ENCODE assay signal across 13 cellular contexts in genomic region chr5:154480847-154481246, GRCh38. TPM values are rescaled to one million over a fixed set of nuclear protein-coding genes. Genes with fewer than 3 reads are reported as not detected.
A peak's percentile ranks its signal among the peaks of the same experiment; 100 is the strongest.
DNase-seq lines count a peak whose midpoint lies in the region; ATAC-seq and TF ChIP-seq lines count a peak whose summit lies in the region.
"Had no signal": no experiment of that assay in that cellular context is flagged by ENCODE, and none has a peak within 500 bp of the region (broad histone marks: within the 10 kb centered on the region; RNA-seq: fewer than 3 reads in every experiment).

No MANE protein-coding gene starts in this region.

- H3K4me3 ChIP-seq in muscle layer of colon (ENCODE audit: low read depth in 1 of 2, low read length in 2 of 2) (no peak overlapping the region), psoas muscle (no peak overlapping the region)

- no peak for DNase-seq in activated naive CD8-positive, alpha-beta T cell treated with anti-CD3 and anti-CD28 coated beads, Interleukin-2, amount 50 U/mL, for 24 hours
- no peak for DNase-seq in activated naive CD8-positive, alpha-beta T cell treated with anti-CD3 and anti-CD28 coated beads for 36 hours
- DNase-seq in central memory CD8-positive, alpha-beta T cell (ENCODE audit: low spot score in 2 of 2), result no peak
- DNase-seq in NCI-H82 (lab: John Stamatoyannopoulos, UW) (no peak), psoas muscle (no peak)
- DNase-seq: CD4-positive, CD25-positive, alpha-beta regulatory T cell; NCI-H187 treated with DMSO at 0.1 percent for 48 hours; NCI-H345; NCI-H526; SHP77 had no signal

- no peak overlapping the region for H3K27ac Mint-ChIP-seq in activated naive CD8-positive, alpha-beta T cell treated with anti-CD3 and anti-CD28 coated beads, Interleukin-2, amount 50 U/mL, for 24 hours
- H3K27ac Mint-ChIP-seq in activated naive CD8-positive, alpha-beta T cell treated with anti-CD3 and anti-CD28 coated beads for 36 hours, result no peak overlapping the region
- no peak overlapping the region for H3K27ac Mint-ChIP-seq in central memory CD8-positive, alpha-beta T cell (ENCODE audit: low read depth)
- H3K27ac Mint-ChIP-seq: CD4-positive, CD25-positive, alpha-beta regulatory T cell; H9 had no signal

- H3K27me3 Mint-ChIP-seq in activated naive CD8-positive, alpha-beta T cell treated with anti-CD3 and anti-CD28 coated beads, Interleukin-2, amount 50 U/mL, for 24 hours, result peaks cover 87% of the 10 kb centered on the region
- H3K27me3 Mint-ChIP-seq in activated naive CD8-positive, alpha-beta T cell treated with anti-CD3 and anti-CD28 coated beads for 36 hours, result peaks cover 97% of the 10 kb centered on the region
- H3K27me3 Mint-ChIP-seq in central memory CD8-positive, alpha-beta T cell, result peaks cover 88% of the 10 kb centered on the region

- H3K4me3 Mint-ChIP-seq in activated naive CD8-positive, alpha-beta T cell treated with anti-CD3 and anti-CD28 coated beads, Interleukin-2, amount 50 U/mL, for 24 hours, result no peak overlapping the region
- H3K4me3 Mint-ChIP-seq in activated naive CD8-positive, alpha-beta T cell treated with anti-CD3 and anti-CD28 coated beads for 36 hours, result no peak overlapping the region
- H3K4me3 Mint-ChIP-seq in central memory CD8-positive, alpha-beta T cell, result peak overlapping the region; percentile 8
- H3K4me3 Mint-ChIP-seq: CD4-positive, CD25-positive, alpha-beta regulatory T cell had no signal

- peaks cover 51% of the 10 kb centered on the region for H3K4me1 ChIP-seq in muscle layer of colon (ENCODE audit: insufficient read depth, low read length)
- peaks cover 45% of the 10 kb centered on the region for H3K4me1 ChIP-seq in psoas muscle

- H3K27ac ChIP-seq in muscle layer of colon (ENCODE audit: low read depth, low read length) (peak overlapping the region; percentile 88), psoas muscle (no peak overlapping the region)

- no peaks in the 10 kb centered on the region for H3K36me3 Mint-ChIP-seq in activated naive CD8-positive, alpha-beta T cell treated with anti-CD3 and anti-CD28 coated beads, Interleukin-2, amount 50 U/mL, for 24 hours (ENCODE audit: low read depth)
- H3K36me3 Mint-ChIP-seq in activated naive CD8-positive, alpha-beta T cell treated with anti-CD3 and anti-CD28 coated beads for 36 hours, result peaks cover 3% of the 10 kb centered on the region
- H3K36me3 Mint-ChIP-seq in central memory CD8-positive, alpha-beta T cell (ENCODE audit: insufficient read depth), result peaks cover 5% of the 10 kb centered on the region
- H3K36me3 Mint-ChIP-seq: CD4-positive, CD25-positive, alpha-beta regulatory T cell had no signal

- H3K9me3 ChIP-seq in muscle layer of colon (ENCODE audit: low read length) (no peaks in the 10 kb centered on the region), psoas muscle (no peaks in the 10 kb centered on the region)

- no peaks in the 10 kb centered on the region for H3K9me3 Mint-ChIP-seq in activated naive CD8-positive, alpha-beta T cell treated with anti-CD3 and anti-CD28 coated beads, Interleukin-2, amount 50 U/mL, for 24 hours
- no peaks in the 10 kb centered on the region for H3K9me3 Mint-ChIP-seq in activated naive CD8-positive, alpha-beta T cell treated with anti-CD3 and anti-CD28 coated beads for 36 hours
- H3K9me3 Mint-ChIP-seq in central memory CD8-positive, alpha-beta T cell, result no peaks in the 10 kb centered on the region

- WGBS in psoas muscle, 3 donors, result 15 to 22% (median 16%) methylated on average over 3 of the region's 3 CpGs

- no peak for TF ChIP-seq CTCF in psoas muscle (IDR thresholded peaks at IDR 0.05)

- peaks cover 39% of the 10 kb centered on the region for H3K4me1 Mint-ChIP-seq in activated naive CD8-positive, alpha-beta T cell treated with anti-CD3 and anti-CD28 coated beads, Interleukin-2, amount 50 U/mL, for 24 hours
- peaks cover 36% of the 10 kb centered on the region for H3K4me1 Mint-ChIP-seq in activated naive CD8-positive, alpha-beta T cell treated with anti-CD3 and anti-CD28 coated beads for 36 hours
- peaks cover 38% of the 10 kb centered on the region for H3K4me1 Mint-ChIP-seq in central memory CD8-positive, alpha-beta T cell

- H3K27me3 ChIP-seq in muscle layer of colon (ENCODE audit: control insufficient read depth in 1 of 2, insufficient read depth in 2 of 2, low read length in 2 of 2) (peaks cover 31 to 82% of the 10 kb centered on the region in 2 donors), psoas muscle (ENCODE audit: insufficient read depth in 3 of 3, low read length in 2 of 3) (peaks cover 0 to 100% (median 72%) of the 10 kb centered on the region in 3 donors)

- intact Hi-C loops in psoas muscle (cut with DNase I), result no loop called here

- no peak overlapping the region for H3K9ac ChIP-seq in muscle layer of colon (ENCODE audit: low read length)

- ATAC-seq in activated naive CD8-positive, alpha-beta T cell treated with anti-CD3 and anti-CD28 coated beads, Interleukin-2, amount 50 U/mL, for 24 hours, result peak; percentile 20
- no peak for ATAC-seq in central memory CD8-positive, alpha-beta T cell (replicated peaks; ENCODE audit: extremely low read depth, poor library complexity, severe bottlenecking)
- ATAC-seq in GM19023 (IDR thresholded peaks at IDR 0.05; ENCODE audit: unreplicated experiment) (no peak), psoas muscle (no peak)

- no peaks in the 10 kb centered on the region for H3K36me3 ChIP-seq in muscle layer of colon (ENCODE audit: insufficient read depth, low read length)
- no peaks in the 10 kb centered on the region for H3K36me3 ChIP-seq in psoas muscle (ENCODE audit: insufficient read depth in 1 of 2, low read depth in 1 of 2)

RNA-seq across cellular contexts. Expression of gene HAND1, which starts 2.8 kb away (rescaled TPM):
- total RNA-seq in activated naive CD8-positive, alpha-beta T cell treated with anti-CD3 and anti-CD28 coated beads for 36 hours, result not detected
- total RNA-seq in psoas muscle, result not detected
- not detected for polyA plus RNA-seq in psoas muscle
- total RNA-seq: CD4-positive, CD25-positive, alpha-beta regulatory T cell; H9 had no signal
- polyA plus RNA-seq: CD4-positive, CD25-positive, alpha-beta regulatory T cell had no signal

RNA-seq across cellular contexts. Expression of gene SAP30L, which starts 35.0 kb away (rescaled TPM):
- 10 to 100 TPM; 24.8 to 25.8 TPM for total RNA-seq in activated naive CD8-positive, alpha-beta T cell treated with anti-CD3 and anti-CD28 coated beads for 36 hours
- total RNA-seq in psoas muscle, result 10 to 100 TPM; 22.7 to 35.7 (median 29.8) TPM
- polyA plus RNA-seq in psoas muscle, result 10 to 100 TPM in 2 of 3 donors, 1 to 10 TPM in 1; 9.2 to 31.5 (median 11.3) TPM
